Comparison of ENCODE assay signal across 18 cellular contexts in genomic region chr18:58714821-58715220, GRCh38. TPM values are rescaled to one million over a fixed set of nuclear protein-coding genes. Genes with fewer than 3 reads are reported as not detected.
DNase-seq lines count a peak whose midpoint lies in the region; ATAC-seq and TF ChIP-seq lines count a peak whose summit lies in the region.
"Had no signal": no experiment of that assay in that cellular context is flagged by ENCODE, and none has a peak within 500 bp of the region (broad histone marks: within the 10 kb centered on the region; RNA-seq: fewer than 3 reads in every experiment).

No MANE protein-coding gene starts in this region.

- no peaks in the 10 kb centered on the region for H3K27me3 Mint-ChIP-seq in activated naive CD4-positive, alpha-beta T cell treated with anti-CD3 and anti-CD28 coated beads for 36 hours (ENCODE audit: low read depth)
- H3K27me3 Mint-ChIP-seq in IgD-negative memory B cell = no peaks in the 10 kb centered on the region
- H3K27me3 Mint-ChIP-seq in activated naive CD8-positive, alpha-beta T cell treated with anti-CD3 and anti-CD28 coated beads, Interleukin-2, amount 50 U/mL, for 24 hours = no peaks in the 10 kb centered on the region
- no peaks in the 10 kb centered on the region for H3K27me3 Mint-ChIP-seq in stimulated activated memory B cell treated with anti-CD40 and anti-IgM and Interleukin-4, amounts not matched to agents 10 μg/mL and 1 μg/mL and 100 μg/mL, for 72 hours
- no peaks in the 10 kb centered on the region for H3K27me3 Mint-ChIP-seq in Calu3 (ENCODE audit: unreplicated experiment)

- intact Hi-C loops in activated naive CD4-positive, alpha-beta T cell treated with anti-CD3 and anti-CD28 coated beads for 36 hours (cut with micrococcal nuclease) = loop anchor here (1.0 kb wide), 1 partner anchor 19 kb away; no protein-coding TSS in a partner anchor
- intact Hi-C loops in Calu3 (cut with micrococcal nuclease; ENCODE audit: unreplicated experiment) = no loop called here

- H3K4me3 Mint-ChIP-seq in activated naive CD4-positive, alpha-beta T cell treated with anti-CD3 and anti-CD28 coated beads for 36 hours = no peak overlapping the region
- peak overlapping the region in 2 of 4 donors; percentile 70 to 76 for H3K4me3 Mint-ChIP-seq in IgD-negative memory B cell
- H3K4me3 Mint-ChIP-seq in activated naive CD8-positive, alpha-beta T cell treated with anti-CD3 and anti-CD28 coated beads, Interleukin-2, amount 50 U/mL, for 24 hours = no peak overlapping the region
- no peak overlapping the region for H3K4me3 Mint-ChIP-seq in stimulated activated memory B cell treated with anti-CD40 and anti-IgM and Interleukin-4, amounts not matched to agents 10 μg/mL and 1 μg/mL and 100 μg/mL, for 72 hours
- no peak overlapping the region for H3K4me3 Mint-ChIP-seq in Calu3 (ENCODE audit: low read depth, unreplicated experiment)

- peak overlapping the region; percentile 82 for H3K27ac Mint-ChIP-seq in activated naive CD4-positive, alpha-beta T cell treated with anti-CD3 and anti-CD28 coated beads for 36 hours
- H3K27ac Mint-ChIP-seq in IgD-negative memory B cell (peak overlapping the region in 2 of 3 donors; percentile 53 to 89), Calu3 (ENCODE audit: unreplicated experiment) (no peak overlapping the region)
- peak overlapping the region; percentile 89 for H3K27ac Mint-ChIP-seq in activated naive CD8-positive, alpha-beta T cell treated with anti-CD3 and anti-CD28 coated beads, Interleukin-2, amount 50 U/mL, for 24 hours
- peak overlapping the region; percentile 65 for H3K27ac Mint-ChIP-seq in stimulated activated memory B cell treated with anti-CD40 and anti-IgM and Interleukin-4, amounts not matched to agents 10 μg/mL and 1 μg/mL and 100 μg/mL, for 72 hours

- BruUV-seq in Calu3 (replicated peaks; lab: Mats Ljungman, UMichigan) = no TSS peak

- peaks cover 52% of the 10 kb centered on the region for H3K4me1 Mint-ChIP-seq in activated naive CD4-positive, alpha-beta T cell treated with anti-CD3 and anti-CD28 coated beads for 36 hours (ENCODE audit: low read depth)
- H3K4me1 Mint-ChIP-seq in IgD-negative memory B cell = peaks cover 35 to 40% (median 37%) of the 10 kb centered on the region in 3 donors
- peaks cover 44% of the 10 kb centered on the region for H3K4me1 Mint-ChIP-seq in activated naive CD8-positive, alpha-beta T cell treated with anti-CD3 and anti-CD28 coated beads, Interleukin-2, amount 50 U/mL, for 24 hours
- H3K4me1 Mint-ChIP-seq in stimulated activated memory B cell treated with anti-CD40 and anti-IgM and Interleukin-4, amounts not matched to agents 10 μg/mL and 1 μg/mL and 100 μg/mL, for 72 hours = peaks cover 58% of the 10 kb centered on the region
- H3K4me1 Mint-ChIP-seq in Calu3 (ENCODE audit: low read depth, unreplicated experiment) = no peaks in the 10 kb centered on the region

- DNase-seq in activated naive CD4-positive, alpha-beta T cell treated with anti-CD3 and anti-CD28 coated beads for 36 hours = no peak
- DNase-seq in activated naive CD4-positive, alpha-beta T cell (lab: John Stamatoyannopoulos, UW) = no peak
- DNase-seq in activated naive CD8-positive, alpha-beta T cell treated with anti-CD3 and anti-CD28 coated beads, Interleukin-2, amount 50 U/mL, for 24 hours = no peak
- DNase-seq in ecto neural progenitor cell (ENCODE audit: low spot score) = no peak
- DNase-seq in Calu3 = no peak
- DNase-seq: activated T-cell treated with anti-CD3 and anti-CD28 coated beads, Interleukin-2, amount 50 U/mL, for 4 hours; EL; erythroblast; foreskin fibroblast; heart right ventricle; NCI-H1694 treated with DMSO at 0.1 percent for 48 hours; NCI-H2171 treated with DMSO at 0.1 percent for 48 hours; NCI-H69; stimulated activated CD4-positive, alpha-beta T cell treated with anti-CD3 and anti-CD28 coated beads, Interleukin-1b, Interleukin-23, amount 100 ng/mL, for 48 hours had no signal

- TF ChIP-seq CTCF in Calu3 (IDR thresholded peaks at IDR 0.05; ENCODE audit: unreplicated experiment) = no peak

- ATAC-seq in activated naive CD8-positive, alpha-beta T cell treated with anti-CD3 and anti-CD28 coated beads, Interleukin-2, amount 50 U/mL, for 24 hours = peak; percentile 18
- ATAC-seq in stimulated activated memory B cell treated with anti-CD40 and anti-IgM and Interleukin-4, amounts not matched to agents 10 μg/mL and 1 μg/mL and 100 μg/mL, for 72 hours = no peak
- no peak for ATAC-seq in HG03354 (IDR thresholded peaks at IDR 0.05; ENCODE audit: poor library complexity, severe bottlenecking, unreplicated experiment)
- ATAC-seq: heart right ventricle, HepG2 had no signal

- H3K9me3 Mint-ChIP-seq in activated naive CD4-positive, alpha-beta T cell treated with anti-CD3 and anti-CD28 coated beads for 36 hours = no peaks in the 10 kb centered on the region
- H3K9me3 Mint-ChIP-seq in IgD-negative memory B cell (no peaks in the 10 kb centered on the region), Calu3 (ENCODE audit: low read depth, unreplicated experiment) (no peaks in the 10 kb centered on the region)
- H3K9me3 Mint-ChIP-seq in activated naive CD8-positive, alpha-beta T cell treated with anti-CD3 and anti-CD28 coated beads, Interleukin-2, amount 50 U/mL, for 24 hours = no peaks in the 10 kb centered on the region
- no peaks in the 10 kb centered on the region for H3K9me3 Mint-ChIP-seq in stimulated activated memory B cell treated with anti-CD40 and anti-IgM and Interleukin-4, amounts not matched to agents 10 μg/mL and 1 μg/mL and 100 μg/mL, for 72 hours
- H3K9me3 Mint-ChIP-seq: activated T-cell treated with anti-CD3 and anti-CD28 coated beads, Interleukin-2, amount 50 U/mL, for 4 hours had no signal

- peaks cover 29% of the 10 kb centered on the region for H3K36me3 Mint-ChIP-seq in activated naive CD4-positive, alpha-beta T cell treated with anti-CD3 and anti-CD28 coated beads for 36 hours (ENCODE audit: low read depth)
- H3K36me3 Mint-ChIP-seq in IgD-negative memory B cell (peaks cover 17% of the 10 kb centered on the region), Calu3 (ENCODE audit: insufficient read depth, unreplicated experiment) (peaks cover 15% of the 10 kb centered on the region)
- peaks cover 30% of the 10 kb centered on the region for H3K36me3 Mint-ChIP-seq in activated naive CD8-positive, alpha-beta T cell treated with anti-CD3 and anti-CD28 coated beads, Interleukin-2, amount 50 U/mL, for 24 hours (ENCODE audit: low read depth)
- peaks cover 44% of the 10 kb centered on the region for H3K36me3 Mint-ChIP-seq in stimulated activated memory B cell treated with anti-CD40 and anti-IgM and Interleukin-4, amounts not matched to agents 10 μg/mL and 1 μg/mL and 100 μg/mL, for 72 hours

- CTCF ChIA-PET in activated naive CD4-positive, alpha-beta T cell treated with anti-CD3 and anti-CD28 coated beads for 36 hours (lab: Charles Lee) = no interaction called here
- CTCF ChIA-PET in Calu3 (lab: Charles Lee) = no interaction called here

RNA-seq across cellular contexts. Expression of gene MALT1, which starts 43.6 kb away (rescaled TPM):
- 10 to 100 TPM; 39.7 to 41.0 TPM for total RNA-seq in activated naive CD4-positive, alpha-beta T cell treated with anti-CD3 and anti-CD28 coated beads for 36 hours
- 51.9 TPM for polyA plus RNA-seq in IgD-negative memory B cell
- 28.1 and 37.6 TPM in 2 replicates for total RNA-seq in Calu3 (2022)
